Comparison of ENCODE assay signal across 13 cellular contexts in genomic region chr9:16985559-16986348, GRCh38.
DNase-seq lines count a peak whose midpoint lies in the region; ATAC-seq and TF ChIP-seq lines count a peak whose summit lies in the region.
"Had no signal": no experiment of that assay in that cellular context is flagged by ENCODE, and none has a peak within 500 bp of the region (broad histone marks: within the 10 kb centered on the region; RNA-seq: fewer than 3 reads in every experiment).

No MANE protein-coding gene starts in this region.

- 82% methylated on average over 9 of the region's 12 CpGs for WGBS in mesenchymal stem cell

- peak; percentile 26 for DNase-seq in HCEC 1CT
- DNase-seq in dedifferentiated amniotic fluid mesenchymal stem cell (ENCODE audit: extremely low spot score): peak; percentile 77
- no peak for DNase-seq in mesenchymal stem cell
- DNase-seq in ureter (ENCODE audit: low spot score): peak; percentile 69
- no peak for DNase-seq in GM10266 (ENCODE audit: extremely low spot score)
- no peak for DNase-seq in NCI-H446 (lab: John Stamatoyannopoulos, UW)
- DNase-seq: activated CD4-positive, alpha-beta memory T cell treated with anti-CD3 and anti-CD28 coated beads, Interleukin-2, amount 10 ng/mL, durations not matched to agents 7 days and 5 days; activated naive CD4-positive, alpha-beta T cell treated with anti-CD3 and anti-CD28 coated beads, Interleukin-2, amount 50 U/mL, for 16 hours; DND-41; naive B cell; NCI-H187; T-helper 2 cell had no signal

- H2BK120ac ChIP-seq in mesenchymal stem cell (ENCODE audit: low read depth, low read length): no peak overlapping the region

- no peak overlapping the region for H2BK15ac ChIP-seq in mesenchymal stem cell (ENCODE audit: low read depth, poor library complexity, severe bottlenecking)

- no peak overlapping the region for H2AK5ac ChIP-seq in mesenchymal stem cell (ENCODE audit: low read length, severe bottlenecking)

- no peak overlapping the region for H3K4me2 ChIP-seq in mesenchymal stem cell (ENCODE audit: low read length, poor library complexity, severe bottlenecking)

- H3K4ac ChIP-seq in mesenchymal stem cell (ENCODE audit: low read depth in 1 of 2, low read length in 2 of 2): no peak overlapping the region

- peaks cover 3% of the 10 kb centered on the region for H3K4me1 ChIP-seq in mesenchymal stem cell (ENCODE audit: control insufficient read depth, insufficient read depth, low read depth, low read length)

- H2BK5ac ChIP-seq in mesenchymal stem cell (ENCODE audit: low read depth, low read length, poor library complexity, severe bottlenecking): no peak overlapping the region

- TF ChIP-seq CTCF in GM10266 (IDR thresholded peaks at IDR 0.05; ENCODE audit: control insufficient read depth, insufficient read depth, low read depth, missing control alignments): no peak

- H3K18ac ChIP-seq in mesenchymal stem cell (ENCODE audit: low read depth in 1 of 2, low read length in 2 of 2): no peak overlapping the region

- no peaks in the 10 kb centered on the region for H3K36me3 ChIP-seq in mesenchymal stem cell (ENCODE audit: control insufficient read depth in 1 of 2, insufficient read depth in 2 of 2, low read depth in 1 of 2, low read length in 2 of 2)

- H4K8ac ChIP-seq in mesenchymal stem cell (ENCODE audit: low read length): no peak overlapping the region

- ATAC-seq in GM21447 (IDR thresholded peaks at IDR 0.05; ENCODE audit: unreplicated experiment): no peak

- peak overlapping the region; percentile 83 for H3K9ac ChIP-seq in mesenchymal stem cell (ENCODE audit: low read length)

- H4K91ac ChIP-seq in mesenchymal stem cell (ENCODE audit: low read length): no peak overlapping the region

- H3K4me3 ChIP-seq in mesenchymal stem cell (ENCODE audit: insufficient read depth in 1 of 2, low read depth in 1 of 2, low read length in 2 of 2): peak overlapping the region in 1 of 2 experiments; percentile 38

- H2BK12ac ChIP-seq in mesenchymal stem cell (ENCODE audit: low read length in 2 of 2): peak overlapping the region in 1 of 2 experiments; percentile 54

- peak overlapping the region in 1 of 2 experiments; percentile 89 for H3K14ac ChIP-seq in mesenchymal stem cell (ENCODE audit: low read length in 2 of 2)

- H3K23ac ChIP-seq in mesenchymal stem cell (ENCODE audit: low read length in 2 of 2): no peak overlapping the region

- no peaks in the 10 kb centered on the region for H3K9me3 ChIP-seq in mesenchymal stem cell (ENCODE audit: control insufficient read depth, low read length)

- H2AFZ ChIP-seq in mesenchymal stem cell (ENCODE audit: low read depth, low read length): peak overlapping the region; percentile 47

- no peak overlapping the region for H3K27ac ChIP-seq in mesenchymal stem cell (ENCODE audit: low read length, poor library complexity, severe bottlenecking)

- no peaks in the 10 kb centered on the region for H3K79me1 ChIP-seq in mesenchymal stem cell (replicated peaks; ENCODE audit: low read length, poor library complexity, severe bottlenecking)

- no peaks in the 10 kb centered on the region for H3K27me3 ChIP-seq in mesenchymal stem cell (ENCODE audit: control insufficient read depth in 1 of 2, insufficient read depth in 1 of 2, low read length in 2 of 2)

Comparison
In these comparisons a context has a peak if more than half of its experiments do, and no peak if none do; other contexts are left out.
1. DNase-seq: peak in HCEC 1CT (single experiment), dedifferentiated amniotic fluid mesenchymal stem cell (single experiment) and ureter (single experiment); none in mesenchymal stem cell (single experiment), GM10266 (single experiment) and NCI-H446 (0 of 2).